In the genomic region with DNA sequence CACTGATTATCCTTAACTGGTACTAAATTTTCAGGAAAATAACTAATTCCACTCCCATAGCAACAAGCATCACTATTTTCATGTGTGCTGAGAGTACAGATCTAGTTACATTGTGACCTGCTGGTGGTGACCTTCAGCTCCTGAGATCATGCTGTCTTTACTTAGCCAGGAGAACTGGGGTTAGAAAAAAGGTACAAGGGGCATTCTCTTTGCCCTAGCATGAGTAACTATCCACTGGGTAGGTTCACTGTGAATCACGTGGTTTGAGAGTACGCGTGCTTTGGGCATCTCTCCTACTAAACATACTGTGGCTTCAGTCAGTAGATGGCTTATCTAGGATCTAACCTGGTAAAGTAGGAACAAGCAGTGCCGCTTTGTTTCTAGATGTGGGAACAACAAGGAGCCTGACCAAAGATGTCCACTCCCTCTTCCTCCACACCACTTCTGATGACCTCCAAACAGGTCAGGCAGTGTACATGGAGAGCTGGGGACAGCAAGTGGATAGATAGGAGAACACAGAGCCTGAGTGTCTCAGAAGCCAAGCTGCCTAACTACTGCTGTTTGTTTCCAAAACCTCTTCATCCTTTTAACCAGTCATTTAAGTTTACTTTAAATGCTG, we compare ENCODE assay signal across 1 cellular context.
TF ChIP-seq lines count a peak whose summit lies in the region.

No MANE protein-coding gene starts in this region.

TF ChIP-seq in HepG2, 621 proteins besides CTCF, POLR2A, EP300 and RAD21 (continued from another document):
- TF ChIP-seq, protein P1, sequence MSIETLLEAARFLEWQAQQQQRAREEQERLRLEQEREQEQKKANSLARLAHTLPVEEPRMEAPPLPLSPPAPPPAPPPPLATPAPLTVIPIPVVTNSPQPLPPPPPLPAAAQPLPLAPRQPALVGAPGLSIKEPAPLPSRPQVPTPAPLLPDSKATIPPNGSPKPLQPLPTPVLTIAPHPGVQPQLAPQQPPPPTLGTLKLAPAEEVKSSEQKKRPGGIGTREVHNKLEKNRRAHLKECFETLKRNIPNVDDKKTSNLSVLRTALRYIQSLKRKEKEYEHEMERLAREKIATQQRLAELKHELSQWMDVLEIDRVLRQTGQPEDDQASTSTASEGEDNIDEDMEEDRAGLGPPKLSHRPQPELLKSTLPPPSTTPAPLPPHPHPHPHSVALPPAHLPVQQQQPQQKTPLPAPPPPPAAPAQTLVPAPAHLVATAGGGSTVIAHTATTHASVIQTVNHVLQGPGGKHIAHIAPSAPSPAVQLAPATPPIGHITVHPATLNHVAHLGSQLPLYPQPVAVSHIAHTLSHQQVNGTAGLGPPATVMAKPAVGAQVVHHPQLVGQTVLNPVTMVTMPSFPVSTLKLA (IDR thresholded peaks at IDR 0.05) = no peak
- TF ChIP-seq ZFP62 (CRISPR knock-in tag; IDR thresholded peaks at IDR 0.05) (no peak), FOXP1 (IDR thresholded peaks at IDR 0.05) (no peak), FOXP1 (CRISPR knock-in tag; IDR thresholded peaks at IDR 0.05) (no peak), ZNF557 (CRISPR knock-in tag; IDR thresholded peaks at IDR 0.05) (no peak), MAFF (IDR thresholded peaks at IDR 0.05; ENCODE audit: low read depth, low read length) (no peak), ZNF124 (CRISPR knock-in tag; IDR thresholded peaks at IDR 0.05) (no peak), ZMYM4 (CRISPR knock-in tag; IDR thresholded peaks at IDR 0.05) (0 out of 2 replicates have a peak, but pooled peaks have one; percentile 53), FOSL2 (CRISPR knock-in tag; IDR thresholded peaks at IDR 0.05) (no peak), ZNF605 (CRISPR knock-in tag; IDR thresholded peaks at IDR 0.05) (no peak), ZNF282 (IDR thresholded peaks at IDR 0.05; ENCODE audit: partially characterized antibody) (no peak), ZNF614 (CRISPR knock-in tag; IDR thresholded peaks at IDR 0.05; ENCODE audit: borderline replicate concordance) (no peak), KLF13 (CRISPR knock-in tag; IDR thresholded peaks at IDR 0.05) (no peak), ATM (IDR thresholded peaks at IDR 0.05; ENCODE audit: borderline replicate concordance) (no peak), IKZF1 (IDR thresholded peaks at IDR 0.05) (no peak), SIX4 (CRISPR knock-in tag; IDR thresholded peaks at IDR 0.05) (no peak), RFX3 (CRISPR knock-in tag; IDR thresholded peaks at IDR 0.05) (no peak), DR1 (CRISPR knock-in tag; IDR thresholded peaks at IDR 0.05) (no peak), ZNF772 (CRISPR knock-in tag; IDR thresholded peaks at IDR 0.05) (no peak), ZSCAN29 (CRISPR knock-in tag; conservative IDR thresholded peaks at IDR 0.05) (no peak), RAD51 (IDR thresholded peaks at IDR 0.05; ENCODE audit: borderline replicate concordance) (peak; percentile 67; the same call in 1 of the 2 replicates), AGO2 (optimal IDR thresholded peaks at IDR 0.05; ENCODE audit: low read depth, low read length) (no peak), GPN1 (CRISPR knock-in tag; IDR thresholded peaks at IDR 0.05; ENCODE audit: borderline replicate concordance) (no peak), ZBTB38 (CRISPR knock-in tag; IDR thresholded peaks at IDR 0.05) (no peak), ZFX (CRISPR knock-in tag; IDR thresholded peaks at IDR 0.05; ENCODE audit: low read depth) (no peak)
- TF ChIP-seq, protein P2, sequence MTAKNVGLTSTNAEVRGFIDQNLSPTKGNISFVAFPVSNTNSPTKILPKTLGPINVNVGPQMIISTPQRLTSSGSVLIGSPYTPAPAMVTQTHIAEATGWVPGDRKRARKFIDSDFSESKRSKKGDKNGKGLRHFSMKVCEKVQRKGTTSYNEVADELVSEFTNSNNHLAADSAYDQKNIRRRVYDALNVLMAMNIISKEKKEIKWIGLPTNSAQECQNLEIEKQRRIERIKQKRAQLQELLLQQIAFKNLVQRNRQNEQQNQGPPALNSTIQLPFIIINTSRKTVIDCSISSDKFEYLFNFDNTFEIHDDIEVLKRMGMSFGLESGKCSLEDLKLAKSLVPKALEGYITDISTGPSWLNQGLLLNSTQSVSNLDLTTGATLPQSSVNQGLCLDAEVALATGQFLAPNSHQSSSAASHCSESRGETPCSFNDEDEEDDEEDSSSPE (CRISPR knock-in tag; IDR thresholded peaks at IDR 0.05) = no peak
- TF ChIP-seq, protein P3, sequence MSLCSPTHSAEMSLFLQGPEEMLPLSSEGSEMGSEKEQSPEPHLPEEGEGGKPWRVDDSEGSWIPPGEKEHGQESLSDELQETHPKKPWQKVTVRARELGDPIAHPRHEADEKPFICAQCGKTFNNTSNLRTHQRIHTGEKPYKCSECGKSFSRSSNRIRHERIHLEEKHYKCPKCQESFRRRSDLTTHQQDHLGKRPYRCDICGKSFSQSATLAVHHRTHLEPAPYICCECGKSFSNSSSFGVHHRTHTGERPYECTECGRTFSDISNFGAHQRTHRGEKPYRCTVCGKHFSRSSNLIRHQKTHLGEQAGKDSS (CRISPR knock-in tag; IDR thresholded peaks at IDR 0.05; ENCODE audit: borderline replicate concordance, low read depth) = no peak
- TF ChIP-seq, protein P4, sequence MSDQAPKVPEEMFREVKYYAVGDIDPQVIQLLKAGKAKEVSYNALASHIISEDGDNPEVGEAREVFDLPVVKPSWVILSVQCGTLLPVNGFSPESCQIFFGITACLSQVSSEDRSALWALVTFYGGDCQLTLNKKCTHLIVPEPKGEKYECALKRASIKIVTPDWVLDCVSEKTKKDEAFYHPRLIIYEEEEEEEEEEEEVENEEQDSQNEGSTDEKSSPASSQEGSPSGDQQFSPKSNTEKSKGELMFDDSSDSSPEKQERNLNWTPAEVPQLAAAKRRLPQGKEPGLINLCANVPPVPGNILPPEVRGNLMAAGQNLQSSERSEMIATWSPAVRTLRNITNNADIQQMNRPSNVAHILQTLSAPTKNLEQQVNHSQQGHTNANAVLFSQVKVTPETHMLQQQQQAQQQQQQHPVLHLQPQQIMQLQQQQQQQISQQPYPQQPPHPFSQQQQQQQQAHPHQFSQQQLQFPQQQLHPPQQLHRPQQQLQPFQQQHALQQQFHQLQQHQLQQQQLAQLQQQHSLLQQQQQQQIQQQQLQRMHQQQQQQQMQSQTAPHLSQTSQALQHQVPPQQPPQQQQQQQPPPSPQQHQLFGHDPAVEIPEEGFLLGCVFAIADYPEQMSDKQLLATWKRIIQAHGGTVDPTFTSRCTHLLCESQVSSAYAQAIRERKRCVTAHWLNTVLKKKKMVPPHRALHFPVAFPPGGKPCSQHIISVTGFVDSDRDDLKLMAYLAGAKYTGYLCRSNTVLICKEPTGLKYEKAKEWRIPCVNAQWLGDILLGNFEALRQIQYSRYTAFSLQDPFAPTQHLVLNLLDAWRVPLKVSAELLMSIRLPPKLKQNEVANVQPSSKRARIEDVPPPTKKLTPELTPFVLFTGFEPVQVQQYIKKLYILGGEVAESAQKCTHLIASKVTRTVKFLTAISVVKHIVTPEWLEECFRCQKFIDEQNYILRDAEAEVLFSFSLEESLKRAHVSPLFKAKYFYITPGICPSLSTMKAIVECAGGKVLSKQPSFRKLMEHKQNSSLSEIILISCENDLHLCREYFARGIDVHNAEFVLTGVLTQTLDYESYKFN (CRISPR knock-in tag; conservative IDR thresholded peaks at IDR 0.05) = peak; percentile 21; the same call in 1 of the 2 replicates
- TF ChIP-seq, protein P5, sequence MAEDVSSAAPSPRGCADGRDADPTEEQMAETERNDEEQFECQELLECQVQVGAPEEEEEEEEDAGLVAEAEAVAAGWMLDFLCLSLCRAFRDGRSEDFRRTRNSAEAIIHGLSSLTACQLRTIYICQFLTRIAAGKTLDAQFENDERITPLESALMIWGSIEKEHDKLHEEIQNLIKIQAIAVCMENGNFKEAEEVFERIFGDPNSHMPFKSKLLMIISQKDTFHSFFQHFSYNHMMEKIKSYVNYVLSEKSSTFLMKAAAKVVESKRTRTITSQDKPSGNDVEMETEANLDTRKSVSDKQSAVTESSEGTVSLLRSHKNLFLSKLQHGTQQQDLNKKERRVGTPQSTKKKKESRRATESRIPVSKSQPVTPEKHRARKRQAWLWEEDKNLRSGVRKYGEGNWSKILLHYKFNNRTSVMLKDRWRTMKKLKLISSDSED (CRISPR knock-in tag; IDR thresholded peaks at IDR 0.05) = no peak
- TF ChIP-seq, protein P6, sequence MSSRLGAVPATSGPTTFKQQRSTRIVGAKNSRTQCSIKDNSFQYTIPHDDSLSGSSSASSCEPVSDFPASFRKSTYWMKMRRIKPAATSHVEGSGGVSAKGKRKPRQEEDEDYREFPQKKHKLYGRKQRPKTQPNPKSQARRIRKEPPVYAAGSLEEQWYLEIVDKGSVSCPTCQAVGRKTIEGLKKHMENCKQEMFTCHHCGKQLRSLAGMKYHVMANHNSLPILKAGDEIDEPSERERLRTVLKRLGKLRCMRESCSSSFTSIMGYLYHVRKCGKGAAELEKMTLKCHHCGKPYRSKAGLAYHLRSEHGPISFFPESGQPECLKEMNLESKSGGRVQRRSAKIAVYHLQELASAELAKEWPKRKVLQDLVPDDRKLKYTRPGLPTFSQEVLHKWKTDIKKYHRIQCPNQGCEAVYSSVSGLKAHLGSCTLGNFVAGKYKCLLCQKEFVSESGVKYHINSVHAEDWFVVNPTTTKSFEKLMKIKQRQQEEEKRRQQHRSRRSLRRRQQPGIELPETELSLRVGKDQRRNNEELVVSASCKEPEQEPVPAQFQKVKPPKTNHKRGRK (CRISPR knock-in tag; IDR thresholded peaks at IDR 0.05) = no peak
- TF ChIP-seq, protein P7, sequence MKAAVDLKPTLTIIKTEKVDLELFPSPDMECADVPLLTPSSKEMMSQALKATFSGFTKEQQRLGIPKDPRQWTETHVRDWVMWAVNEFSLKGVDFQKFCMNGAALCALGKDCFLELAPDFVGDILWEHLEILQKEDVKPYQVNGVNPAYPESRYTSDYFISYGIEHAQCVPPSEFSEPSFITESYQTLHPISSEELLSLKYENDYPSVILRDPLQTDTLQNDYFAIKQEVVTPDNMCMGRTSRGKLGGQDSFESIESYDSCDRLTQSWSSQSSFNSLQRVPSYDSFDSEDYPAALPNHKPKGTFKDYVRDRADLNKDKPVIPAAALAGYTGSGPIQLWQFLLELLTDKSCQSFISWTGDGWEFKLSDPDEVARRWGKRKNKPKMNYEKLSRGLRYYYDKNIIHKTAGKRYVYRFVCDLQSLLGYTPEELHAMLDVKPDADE (CRISPR knock-in tag; IDR thresholded peaks at IDR 0.05) = no peak
